15 cellular contexts compared by ENCODE assay signal in the genomic region with DNA sequence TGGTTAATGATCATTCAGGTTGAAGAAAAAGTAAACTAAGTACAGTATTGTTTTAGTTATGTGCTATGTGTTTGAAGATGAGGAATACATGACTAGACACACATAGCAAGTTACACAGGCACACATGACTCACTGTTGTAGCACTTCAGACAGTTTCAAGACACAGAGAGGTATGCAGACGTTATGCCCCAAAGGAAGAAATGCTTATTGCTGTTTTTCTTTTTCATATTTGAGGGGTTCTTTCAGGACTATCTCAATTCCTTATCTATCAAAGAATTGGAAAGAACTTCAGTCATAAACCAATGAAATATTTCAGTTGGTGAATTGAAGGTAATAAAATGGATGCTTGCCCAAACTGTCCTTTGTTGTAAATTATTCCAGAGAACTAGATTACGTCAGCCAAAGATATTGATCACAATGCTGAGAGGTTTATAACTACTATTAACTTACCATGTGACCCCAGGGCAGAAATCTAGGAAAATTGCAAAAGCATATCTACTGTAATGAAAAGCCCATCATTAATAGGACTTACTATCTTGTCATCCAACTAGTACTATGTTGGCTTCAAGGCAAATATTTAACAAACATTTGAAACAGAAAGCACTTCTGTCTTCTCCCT.
DNase-seq lines count a peak whose midpoint lies in the region; ATAC-seq and TF ChIP-seq lines count a peak whose summit lies in the region.
"Had no signal": no experiment of that assay in that cellular context is flagged by ENCODE, and none has a peak within 500 bp of the region (broad histone marks: within the 10 kb centered on the region; RNA-seq: fewer than 3 reads in every experiment).

No MANE protein-coding gene starts in this region.

- H3K9me3 Mint-ChIP-seq in chondrocyte (ENCODE audit: low read depth): no peaks in the 10 kb centered on the region
- H3K9me3 Mint-ChIP-seq: activated naive CD8-positive, alpha-beta T cell treated with anti-CD3 and anti-CD28 coated beads, Interleukin-2, amount 10 ng/mL, durations not matched to agents 7 days and 5 days; memory B cell had no signal

- TF ChIP-seq POLR2A in sigmoid colon (IDR thresholded peaks at IDR 0.05): no peak

- peak overlapping the region in 2 of 4 donors; percentile 33 to 64 for H3K27ac ChIP-seq in sigmoid colon

- no peak for ATAC-seq in HG03457 (IDR thresholded peaks at IDR 0.05; ENCODE audit: unreplicated experiment)
- ATAC-seq in HG03520 (IDR thresholded peaks at IDR 0.05; ENCODE audit: unreplicated experiment): no peak

- H3K36me3 Mint-ChIP-seq in chondrocyte (ENCODE audit: low read depth): peaks cover under 1% of the 10 kb centered on the region
- H3K36me3 Mint-ChIP-seq: activated naive CD8-positive, alpha-beta T cell treated with anti-CD3 and anti-CD28 coated beads, Interleukin-2, amount 10 ng/mL, durations not matched to agents 7 days and 5 days; memory B cell had no signal

- no peaks in the 10 kb centered on the region for H3K27me3 Mint-ChIP-seq in chondrocyte (ENCODE audit: low read depth)

- H3K27ac Mint-ChIP-seq in chondrocyte (ENCODE audit: unreplicated experiment): peak overlapping the region; percentile 85
- H3K27ac Mint-ChIP-seq: activated naive CD8-positive, alpha-beta T cell treated with anti-CD3 and anti-CD28 coated beads, Interleukin-2, amount 10 ng/mL, durations not matched to agents 7 days and 5 days; memory B cell had no signal

- DNase-seq in EL: peak; percentile 92
- DNase-seq in M059J (ENCODE audit: low read depth): peak; percentile 87
- DNase-seq in chondrocyte (ENCODE audit: low spot score): no peak
- DNase-seq in non-pigmented ciliary epithelial cell (ENCODE audit: low read depth): peak; percentile 83
- no peak for DNase-seq in sigmoid colon
- no peak for DNase-seq in NCI-H2196 (lab: John Stamatoyannopoulos, UW; ENCODE audit: unreplicated experiment)
- DNase-seq: activated CD4-positive, alpha-beta T cell treated with anti-CD3 and anti-CD28 coated beads for 1 hour; activated naive CD8-positive, alpha-beta T cell treated with anti-CD3 and anti-CD28 coated beads, Interleukin-2, amount 10 ng/mL, durations not matched to agents 7 days and 5 days; NCI-H1105; OCI-M1; stimulated activated naive CD4-positive, alpha-beta T cell treated with Interleukin-2 at 50 U/mL for 16 hours had no signal

- H3K4me1 Mint-ChIP-seq in chondrocyte (ENCODE audit: low read depth): peaks cover 59% of the 10 kb centered on the region
- H3K4me1 Mint-ChIP-seq: activated naive CD8-positive, alpha-beta T cell treated with anti-CD3 and anti-CD28 coated beads, Interleukin-2, amount 10 ng/mL, durations not matched to agents 7 days and 5 days had no signal

- TF ChIP-seq EP300 in sigmoid colon (IDR thresholded peaks at IDR 0.05): no peak

- no peak overlapping the region for H3K4me3 Mint-ChIP-seq in chondrocyte (ENCODE audit: unreplicated experiment)
- H3K4me3 Mint-ChIP-seq: activated naive CD8-positive, alpha-beta T cell treated with anti-CD3 and anti-CD28 coated beads, Interleukin-2, amount 10 ng/mL, durations not matched to agents 7 days and 5 days; memory B cell had no signal

- 10 to 59% methylated on average over 2 of the region's 2 CpGs for WGBS in sigmoid colon, 2 donors

- no peak for TF ChIP-seq CTCF in chondrocyte (IDR thresholded peaks at IDR 0.05)
- no peak for TF ChIP-seq CTCF in sigmoid colon (IDR thresholded peaks at IDR 0.05)

- no peak overlapping the region for H3K4me3 ChIP-seq in sigmoid colon
- H3K4me3 ChIP-seq: esophagus muscularis mucosa had no signal

- H3K4me1 ChIP-seq in sigmoid colon: peaks cover 0 to 57% (median 37%) of the 10 kb centered on the region in 4 donors

- H3K36me3 ChIP-seq in sigmoid colon: no peaks in the 10 kb centered on the region

- no peaks in the 10 kb centered on the region for H3K27me3 ChIP-seq in sigmoid colon
- H3K27me3 ChIP-seq: esophagus muscularis mucosa had no signal

- intact Hi-C loops in sigmoid colon (cut with DNase I): no loop called here

- no peaks in the 10 kb centered on the region for H3K9me3 ChIP-seq in sigmoid colon
- H3K9me3 ChIP-seq: esophagus muscularis mucosa had no signal

Comparison
In these comparisons a context has a peak if more than half of its experiments do, and no peak if none do; other contexts are left out.
1. DNase-seq: peak in EL (single experiment), M059J (single experiment) and non-pigmented ciliary epithelial cell (single experiment); none in chondrocyte (single experiment), sigmoid colon (single experiment) and NCI-H2196 (single experiment).